Comparison of ENCODE assay signal across 19 cellular contexts in genomic region chr6:122640377-122640776, GRCh38. TPM values are rescaled to one million over a fixed set of nuclear protein-coding genes. Genes with fewer than 3 reads are reported as not detected.
A peak's percentile ranks its signal among the peaks of the same experiment; 100 is the strongest.
DNase-seq lines count a peak whose midpoint lies in the region; ATAC-seq and TF ChIP-seq lines count a peak whose summit lies in the region.
"Had no signal": no experiment of that assay in that cellular context is flagged by ENCODE, and none has a peak within 500 bp of the region (broad histone marks: within the 10 kb centered on the region; RNA-seq: fewer than 3 reads in every experiment).

No MANE protein-coding gene starts in this region.

- H2AFZ ChIP-seq in smooth muscle cell (ENCODE audit: low read depth): no peak overlapping the region
- H2AFZ ChIP-seq: GM23338 had no signal

- POLR2A ChIA-PET in activated CD4-positive, alpha-beta T cell treated with anti-CD3 and anti-CD28 coated beads for 36 hours (lab: Charles Lee): no interaction called here

- H3K4me3 ChIP-seq in WERI-Rb-1 (ENCODE audit: low read depth, low read length) (no peak overlapping the region), smooth muscle cell (no peak overlapping the region)
- H3K4me3 ChIP-seq: A549, GM23338 had no signal

- 86% methylated on average over 5 of the region's 5 CpGs for WGBS in smooth muscle cell (ENCODE audit: low lambda C conversion rate)

- H3K27me3 ChIP-seq in WERI-Rb-1 (ENCODE audit: insufficient read depth, low read depth, severe bottlenecking) (no peaks in the 10 kb centered on the region), smooth muscle cell (ENCODE audit: low read depth) (no peaks in the 10 kb centered on the region)

- no peaks in the 10 kb centered on the region for H3K27me3 Mint-ChIP-seq in activated CD4-positive, alpha-beta T cell treated with anti-CD3 and anti-CD28 coated beads, Interleukin-2, amount 10 ng/mL, durations not matched to agents 24 days and 14 days
- H3K27me3 Mint-ChIP-seq in activated CD4-positive, alpha-beta T cell treated with anti-CD3 and anti-CD28 coated beads for 36 hours: no peaks in the 10 kb centered on the region
- H3K27me3 Mint-ChIP-seq: CD4-positive, alpha-beta T cell had no signal

- H3K36me3 ChIP-seq in WERI-Rb-1: peaks cover 12% of the 10 kb centered on the region
- H3K36me3 ChIP-seq in smooth muscle cell (ENCODE audit: low read depth): peaks cover 7% of the 10 kb centered on the region

- no peaks in the 10 kb centered on the region for H3K79me2 ChIP-seq in smooth muscle cell (ENCODE audit: low read depth)

- H3K9me3 ChIP-seq in WERI-Rb-1 (ENCODE audit: severe bottlenecking): no peaks in the 10 kb centered on the region
- no peaks in the 10 kb centered on the region for H3K9me3 ChIP-seq in smooth muscle cell (replicated peaks; ENCODE audit: low read depth)
- H3K9me3 ChIP-seq: A549, Caco-2 had no signal

- no peaks in the 10 kb centered on the region for H4K20me1 ChIP-seq in smooth muscle cell (ENCODE audit: low read depth)

- intact Hi-C loops in activated CD4-positive, alpha-beta T cell treated with anti-CD3 and anti-CD28 coated beads, Interleukin-2, amount 10 ng/mL, durations not matched to agents 24 days and 14 days (cut with micrococcal nuclease): no loop called here
- intact Hi-C loops in activated CD4-positive, alpha-beta T cell treated with anti-CD3 and anti-CD28 coated beads for 36 hours (cut with DNase I, micrococcal nuclease): no loop called here

- ATAC-seq in activated CD4-positive, alpha-beta T cell treated with anti-CD3 and anti-CD28 coated beads for 36 hours: no peak
- ATAC-seq in GM18505 (IDR thresholded peaks at IDR 0.05; ENCODE audit: unreplicated experiment): no peak
- no peak for ATAC-seq in GM18867 (IDR thresholded peaks at IDR 0.05; ENCODE audit: unreplicated experiment)
- ATAC-seq: A549, GM23338 had no signal

- no peaks in the 10 kb centered on the region for H3K4me1 Mint-ChIP-seq in activated CD4-positive, alpha-beta T cell treated with anti-CD3 and anti-CD28 coated beads, Interleukin-2, amount 10 ng/mL, durations not matched to agents 24 days and 14 days
- H3K4me1 Mint-ChIP-seq in activated CD4-positive, alpha-beta T cell treated with anti-CD3 and anti-CD28 coated beads for 36 hours: no peaks in the 10 kb centered on the region
- H3K4me1 Mint-ChIP-seq: GM23338 had no signal

- TF ChIP-seq POLR2A in GM18505 (IDR thresholded peaks at IDR 0.05; ENCODE audit: borderline replicate concordance, extremely low read depth, insufficient read depth, insufficient read length): no peak

- H3F3A ChIP-seq in smooth muscle cell (ENCODE audit: low read depth): no peaks in the 10 kb centered on the region

- no peaks in the 10 kb centered on the region for H3K36me3 Mint-ChIP-seq in activated CD4-positive, alpha-beta T cell treated with anti-CD3 and anti-CD28 coated beads, Interleukin-2, amount 10 ng/mL, durations not matched to agents 24 days and 14 days (ENCODE audit: low read depth)
- no peaks in the 10 kb centered on the region for H3K36me3 Mint-ChIP-seq in activated CD4-positive, alpha-beta T cell treated with anti-CD3 and anti-CD28 coated beads for 36 hours (ENCODE audit: low read depth)

- CTCF ChIA-PET in activated CD4-positive, alpha-beta T cell treated with anti-CD3 and anti-CD28 coated beads for 36 hours (lab: Charles Lee): no interaction called here

- H3K9ac ChIP-seq in smooth muscle cell (ENCODE audit: low read depth): no peak overlapping the region

- H3K4me1 ChIP-seq in smooth muscle cell (ENCODE audit: low read depth): no peaks in the 10 kb centered on the region
- H3K4me1 ChIP-seq: A549, Caco-2 had no signal

- no peak overlapping the region for H3K4me2 ChIP-seq in smooth muscle cell
- H3K4me2 ChIP-seq: A549, GM23338 had no signal

- H3K4me3 Mint-ChIP-seq in activated CD4-positive, alpha-beta T cell treated with anti-CD3 and anti-CD28 coated beads, Interleukin-2, amount 10 ng/mL, durations not matched to agents 24 days and 14 days: no peak overlapping the region
- H3K4me3 Mint-ChIP-seq in activated CD4-positive, alpha-beta T cell treated with anti-CD3 and anti-CD28 coated beads for 36 hours: no peak overlapping the region
- H3K4me3 Mint-ChIP-seq: CD4-positive, alpha-beta T cell; GM23338 had no signal

- DNase-seq in activated CD4-positive, alpha-beta T cell treated with anti-CD3 and anti-CD28 coated beads, Interleukin-2, amount 10 ng/mL, durations not matched to agents 24 days and 14 days: peak; percentile 7
- DNase-seq in activated CD4-positive, alpha-beta T cell treated with anti-CD3 and anti-CD28 coated beads for 36 hours: no peak
- DNase-seq in WERI-Rb-1: no peak
- DNase-seq in epithelial cell of prostate (ENCODE audit: low read depth, low spot score): peak; percentile 56
- DNase-seq in smooth muscle cell (lab: John Stamatoyannopoulos, UW; ENCODE audit: unreplicated experiment): no peak
- DNase-seq in Kasumi-1 (lab: John Stamatoyannopoulos, UW): no peak
- DNase-seq: AML-193; Caco-2; CD4-positive, alpha-beta T cell; DMS79 treated with DMSO at 0.1 percent for 48 hours; GF-D8; HCEC 1CT had no signal

- H3K9me3 Mint-ChIP-seq in activated CD4-positive, alpha-beta T cell treated with anti-CD3 and anti-CD28 coated beads, Interleukin-2, amount 10 ng/mL, durations not matched to agents 24 days and 14 days: no peaks in the 10 kb centered on the region
- H3K9me3 Mint-ChIP-seq in activated CD4-positive, alpha-beta T cell treated with anti-CD3 and anti-CD28 coated beads for 36 hours (ENCODE audit: low read depth): no peaks in the 10 kb centered on the region
- H3K9me3 Mint-ChIP-seq: CD4-positive, alpha-beta T cell; GM23338 had no signal

- no peak overlapping the region for H3K27ac Mint-ChIP-seq in activated CD4-positive, alpha-beta T cell treated with anti-CD3 and anti-CD28 coated beads, Interleukin-2, amount 10 ng/mL, durations not matched to agents 24 days and 14 days
- no peak overlapping the region for H3K27ac Mint-ChIP-seq in activated CD4-positive, alpha-beta T cell treated with anti-CD3 and anti-CD28 coated beads for 36 hours
- H3K27ac Mint-ChIP-seq: CD4-positive, alpha-beta T cell; GM23338 had no signal

- TF ChIP-seq CTCF in WERI-Rb-1 (IDR thresholded peaks at IDR 0.05; ENCODE audit: low read depth, low read length): no peak
- TF ChIP-seq CTCF in smooth muscle cell (IDR thresholded peaks at IDR 0.05; ENCODE audit: borderline replicate concordance, insufficient read depth, poor library complexity, severe bottlenecking): no peak

- H3K27ac ChIP-seq in WERI-Rb-1 (peak overlapping the region; percentile 26), epithelial cell of prostate (peak overlapping the region; percentile 4), smooth muscle cell (ENCODE audit: low read depth) (peak overlapping the region; percentile 41)
- H3K27ac ChIP-seq: 22Rv1, A549, C4-2B had no signal

RNA-seq across cellular contexts. Expression of gene PKIB, which starts 30.2 kb away (rescaled TPM):
- total RNA-seq in activated CD4-positive, alpha-beta T cell treated with anti-CD3 and anti-CD28 coated beads, Interleukin-2, amount 10 ng/mL, durations not matched to agents 24 days and 14 days: not detected in 2 replicates
- 1 to 10 TPM; 2.5 to 3.1 TPM for total RNA-seq in activated CD4-positive, alpha-beta T cell treated with anti-CD3 and anti-CD28 coated beads for 36 hours
- 82.6 and 89.1 TPM in 2 replicates for total RNA-seq in smooth muscle cell
- 58.2 and 65.6 TPM in 2 replicates for polyA plus RNA-seq in smooth muscle cell
- polyA plus RNA-seq: BJ had no signal

Comparison
In these comparisons a context has a peak if more than half of its experiments do, and no peak if none do; other contexts are left out.
1. DNase-seq: peak in activated CD4-positive, alpha-beta T cell treated with anti-CD3 and anti-CD28 coated beads, Interleukin-2, amount 10 ng/mL, durations not matched to agents 24 days and 14 days (single experiment) and epithelial cell of prostate (single experiment); none in activated CD4-positive, alpha-beta T cell treated with anti-CD3 and anti-CD28 coated beads for 36 hours (single experiment), WERI-Rb-1 (single experiment), smooth muscle cell (single experiment) and Kasumi-1 (0 of 2).
2. RNA of gene PKIB, which starts 30.2 kb away (total RNA-seq): 82.6 to 89.1 TPM in smooth muscle cell; 2.5 to 3.1 TPM in activated CD4-positive, alpha-beta T cell treated with anti-CD3 and anti-CD28 coated beads for 36 hours and not detected in activated CD4-positive, alpha-beta T cell treated with anti-CD3 and anti-CD28 coated beads, Interleukin-2, amount 10 ng/mL, durations not matched to agents 24 days and 14 days; every median in the first group is over 10 times any median in the second.
3. Peak in every context shown above with its lines, with median percentiles within 50 percentile points of each other: H3K27ac ChIP-seq.